Comparison of ENCODE assay signal across 8 cellular contexts in genomic region chr6:53651149-53651763, GRCh38. TPM values are rescaled to one million over a fixed set of nuclear protein-coding genes. Genes with fewer than 3 reads are reported as not detected.
A peak's percentile ranks its signal among the peaks of the same experiment; 100 is the strongest.
DNase-seq lines count a peak whose midpoint lies in the region; ATAC-seq, FAIRE-seq and TF ChIP-seq lines count a peak whose summit lies in the region.

No MANE protein-coding gene starts in this region.

- intact Hi-C loops in GM12878 (cut with micrococcal nuclease; ENCODE audit: unreplicated experiment), result loop anchor here (1.0 to 10.0 kb wide), 4 partner anchors 68 to 486 kb away; partner anchors contain the start of gene GCLC

- peak overlapping the region; percentile 57 for H3K4me3 ChIP-seq in GM12878
- peak overlapping the region; percentile 80 for H3K4me3 ChIP-seq in iPS-18a (ENCODE audit: low read length)
- peak overlapping the region; percentile 67 to 71 (median 69) for H3K4me3 ChIP-seq in skeletal muscle tissue (ENCODE audit: low read length in 3 of 3)

- H3K27ac ChIP-seq in GM12878 (ENCODE audit: control insufficient read depth, insufficient read depth), result no peak overlapping the region
- H3K27ac ChIP-seq in iPS-18a (ENCODE audit: low read length), result no peak overlapping the region
- peak overlapping the region; percentile 53 for H3K27ac ChIP-seq in skeletal muscle tissue (ENCODE audit: low read depth, low read length)

- RAD21 ChIA-PET in GM12878 (lab: Charles Lee; ENCODE audit: unreplicated experiment), result interaction anchor here (0.6 to 3.6 kb wide), 8 partner anchors 42 to 479 kb away, joined by 3 to 27 read pairs (median 4); no protein-coding TSS in a partner anchor

- no peaks in the 10 kb centered on the region for H3K79me2 ChIP-seq in GM12878 (ENCODE audit: control insufficient read depth, insufficient read depth, low read length)

- SMC1A ChIA-PET in GM12878 (lab: Charles Lee; ENCODE audit: uncharacterized antibody, unreplicated experiment), result interaction anchor here (0.7 to 4.4 kb wide), 5 partner anchors 106 to 167 kb away, joined by 3 to 41 read pairs (median 4); partner anchors contain the start of gene GCLC

- H3K4me1 ChIP-seq in GM12878 (ENCODE audit: control insufficient read depth, insufficient read depth, low read length), result peaks cover 8% of the 10 kb centered on the region
- peaks cover 6% of the 10 kb centered on the region for H3K4me1 ChIP-seq in iPS-18a (ENCODE audit: control insufficient read depth, low read depth, low read length)
- peaks cover 33 to 44% (median 38%) of the 10 kb centered on the region in 3 donors for H3K4me1 ChIP-seq in skeletal muscle tissue (ENCODE audit: control insufficient read depth in 3 of 3, insufficient read depth in 3 of 3, low read length in 3 of 3)

- no peak for TF ChIP-seq POLR2A in GM12878 (IDR thresholded peaks at IDR 0.05; ENCODE audit: low read depth, low read length)

- in situ Hi-C loops in G401 (cut with HindIII; ENCODE audit: low sequenced_read_pairs), result no loop called here
- in situ Hi-C loops in GM12878 (cut with MboI), result loop anchor here (5.0 kb wide), 2 partner anchors 159 to 479 kb away; no protein-coding TSS in a partner anchor

- BruUV-seq in GM12878 (replicated peaks; lab: Mats Ljungman, UMichigan), result no TSS peak

- no peak for TF ChIP-seq EP300 in GM12878 (IDR thresholded peaks at IDR 0.05; ENCODE audit: borderline replicate concordance in 1 of 2, control insufficient read depth in 1 of 2, low read depth in 2 of 2, low read length in 2 of 2)

- TF ChIP-seq CTCF in GM12878 (IDR thresholded peaks at IDR 0.05 in 2 of 3, conservative IDR thresholded peaks at IDR 0.05 in 1 of 3; ENCODE audit: control insufficient read depth in 2 of 3, extremely low read depth in 1 of 3, insufficient read depth in 1 of 3, low read depth in 3 of 3, low read length in 3 of 3), result peak; percentile 46 to 66 (median 48); a peak in 5 of 6 replicates

- peak; percentile 59 for TF ChIP-seq RAD21 in GM12878 (IDR thresholded peaks at IDR 0.05; ENCODE audit: insufficient read depth, low read depth, low read length)

- POLR2A ChIA-PET in GM12878 (lab: Charles Lee), result no interaction called here

- CTCF ChIA-PET in GM12878 (lab: Yijun Ruan, JAX), result interaction anchor here (0.6 to 6.8 kb wide), 18 partner anchors 15 to 725 kb away, joined by 3 to 145 read pairs (median 4); partner anchors contain the start of gene GCLC

- peak overlapping the region; percentile 96 for H3K4me2 ChIP-seq in GM12878 (ENCODE audit: control insufficient read depth, insufficient read depth)

- H3K9ac ChIP-seq in GM12878 (ENCODE audit: control insufficient read depth, insufficient read depth, low read length) (no peak overlapping the region), iPS-18a (ENCODE audit: low read length) (peak overlapping the region; percentile 65), skeletal muscle tissue (ENCODE audit: low read depth in 1 of 3, low read length in 3 of 3) (peak overlapping the region; percentile 46 to 63 (median 62))

- WGBS in GM12878 (ENCODE audit: insufficient coverage, insufficient replicate concordance, low lambda C conversion rate, missing lambda C conversion rate), result 2% methylated on average over 26 of the region's 26 CpGs

- FAIRE-seq in GM12878 (lab: Jason Lieb, UNC), result peak; percentile 54

- H3K27me3 ChIP-seq in GM12878 (replicated peaks in 1 of 2; ENCODE audit: control insufficient read depth in 2 of 2, insufficient read depth in 2 of 2, low read length in 1 of 2) (peaks cover 9 to 16% of the 10 kb centered on the region in 2 experiments), iPS-18a (ENCODE audit: control insufficient read depth, insufficient read depth, low read length) (peaks cover 25% of the 10 kb centered on the region), skeletal muscle tissue (ENCODE audit: control insufficient read depth in 3 of 3, insufficient read depth in 3 of 3, low read length in 3 of 3) (no peaks in the 10 kb centered on the region)

- DNase-seq in G401 (ENCODE audit: low spot score) (peak; percentile 62), NCI-H187 (lab: John Stamatoyannopoulos, UW) (peak; percentile 41 to 85), T-helper 9 cell (peak; percentile 43), GM12878 (ENCODE audit: low read depth, low spot score) (no peak), HuH-7.5 (ENCODE audit: low spot score) (no peak)

- H3K36me3 ChIP-seq in GM12878 (ENCODE audit: control insufficient read depth in 2 of 2, insufficient read depth in 2 of 2, low read length in 1 of 2), result no peaks in the 10 kb centered on the region
- no peaks in the 10 kb centered on the region for H3K36me3 ChIP-seq in iPS-18a (ENCODE audit: control insufficient read depth, low read depth, low read length)
- H3K36me3 ChIP-seq in skeletal muscle tissue (ENCODE audit: control insufficient read depth in 3 of 3, insufficient read depth in 3 of 3, low read length in 3 of 3), result peaks cover 6 to 15% (median 10%) of the 10 kb centered on the region in 3 donors

- H3K9me3 ChIP-seq in GM12878 (replicated peaks; ENCODE audit: control insufficient read depth, insufficient read depth, low read length), result no peaks in the 10 kb centered on the region
- H3K9me3 ChIP-seq in iPS-18a (ENCODE audit: control insufficient read depth, low read depth, low read length), result no peaks in the 10 kb centered on the region
- no peaks in the 10 kb centered on the region for H3K9me3 ChIP-seq in skeletal muscle tissue (ENCODE audit: control insufficient read depth in 3 of 3, low read length in 3 of 3)

- ATAC-seq in HG02642 (IDR thresholded peaks at IDR 0.05; ENCODE audit: poor library complexity, unreplicated experiment), result peak; percentile 33
- ATAC-seq in GM12878, result peak; percentile 69

- peak overlapping the region; percentile 85 for H2AFZ ChIP-seq in GM12878 (ENCODE audit: control insufficient read depth, low read depth, low read length)

- no peaks in the 10 kb centered on the region for H4K20me1 ChIP-seq in GM12878 (ENCODE audit: control insufficient read depth, insufficient read depth)

TF ChIP-seq in GM12878, 131 proteins besides CTCF, POLR2A, EP300 and RAD21 (continues in another document):
- TF ChIP-seq SMAD1 (IDR thresholded peaks at IDR 0.05; ENCODE audit: low read depth, partially characterized antibody), result no peak
- TF ChIP-seq IRF5 (IDR thresholded peaks at IDR 0.05; ENCODE audit: borderline replicate concordance), result no peak
- TF ChIP-seq RUNX3 (IDR thresholded peaks at IDR 0.05; ENCODE audit: low read length), result 0 out of 2 replicates have a peak, but pooled peaks have one; percentile 4
- TF ChIP-seq ZNF384 (IDR thresholded peaks at IDR 0.05; ENCODE audit: borderline replicate concordance, low read depth, low read length), result peak; percentile 97
- TF ChIP-seq RAD51 (IDR thresholded peaks at IDR 0.05), result 0 out of 2 replicates have a peak, but pooled peaks have one; percentile 20
- no peak for TF ChIP-seq MTA2 (IDR thresholded peaks at IDR 0.05; ENCODE audit: low read depth)
- TF ChIP-seq SMC3 (IDR thresholded peaks at IDR 0.05; ENCODE audit: borderline replicate concordance, low read length), result peak; percentile 73; the same call in 1 of the 2 replicates

RNA-seq across cellular contexts. Expression of gene KLHL31, which starts 14.3 kb away (rescaled TPM):
- not detected in 2 replicates for total RNA-seq in G401 (2014; rRNA removed; shearing (Covaris generic))
- total RNA-seq in GM12878 (2013; cell fraction: nucleolus; rRNA removed), result 0.08 TPM in 1 of 2 replicates, not detected in the other
- total RNA-seq in GM12878 (2014; rRNA removed) (not detected in 2 replicates), GM12878 (2014; rRNA removed; fragmentation: Illumina TruSeq; extraction: Trizol) (not detected in 2 replicates), GM12878 (2021) (not detected in 2 replicates), skeletal muscle tissue (59.5 TPM)
- polyA plus RNA-seq in GM12878 (2011; ENCODE audit: low read depth), result not detected
- polyA plus RNA-seq in GM12878 (2011; rRNA removed) (0.03 and 0.06 TPM in 2 replicates), GM12878 (2014; fragmentation: Illumina TruSeq; extraction: Trizol) (0.01 TPM in 1 of 2 replicates, not detected in the other), GM12878 (2014; fragmentation: Nextera tagmentation; extraction: Ambion mirVana) (under 1 TPM in 1 of 2 experiments, not detected in 1; 0.02 TPM), GM12878 (2014; rRNA removed) (not detected in 2 replicates), GM12878 (2016; fragmentation: Nextera tagmentation; extraction: Ambion mirVana) (not detected)
- polyA plus RNA-seq in GM12878 (2011; cell fraction: cytosol; rRNA removed), result 0.01 TPM in 1 of 2 replicates, not detected in the other
- 0.15 and 0.16 TPM in 2 replicates for polyA plus RNA-seq in GM12878 (2011; cell fraction: nucleus; rRNA removed)
- 0.01 TPM in 1 of 2 replicates, not detected in the other for polyA plus RNA-seq in GM12878 (2012)
- polyA minus RNA-seq in GM12878 (2011; rRNA and poly(A)+ RNA removed), result 0.10 TPM in 1 of 2 replicates, not detected in the other
- polyA minus RNA-seq in GM12878 (2011; cell fraction: cytosol; rRNA and poly(A)+ RNA removed), result not detected in 2 replicates
- 0.29 TPM in 1 of 2 replicates, not detected in the other for polyA minus RNA-seq in GM12878 (2011; cell fraction: nucleus; rRNA and poly(A)+ RNA removed)

Comparison
In these comparisons a context has a peak if more than half of its experiments do, and no peak if none do; other contexts are left out.
1. DNase-seq: peak in G401 (single experiment), NCI-H187 (2 of 2) and T-helper 9 cell (single experiment); none in GM12878 (single experiment) and HuH-7.5 (single experiment).
2. RNA of gene KLHL31, which starts 14.3 kb away (total RNA-seq): 59.5 TPM in skeletal muscle tissue (single experiment); not detected in G401 and 0.08 TPM in GM12878; every median in the first group is over 10 times any median in the second.
3. Peak in every context shown above with its lines, with median percentiles within 50 percentile points of each other: H3K4me3 ChIP-seq.